ENCODE assay signal across 17 cellular contexts in the genomic region with DNA sequence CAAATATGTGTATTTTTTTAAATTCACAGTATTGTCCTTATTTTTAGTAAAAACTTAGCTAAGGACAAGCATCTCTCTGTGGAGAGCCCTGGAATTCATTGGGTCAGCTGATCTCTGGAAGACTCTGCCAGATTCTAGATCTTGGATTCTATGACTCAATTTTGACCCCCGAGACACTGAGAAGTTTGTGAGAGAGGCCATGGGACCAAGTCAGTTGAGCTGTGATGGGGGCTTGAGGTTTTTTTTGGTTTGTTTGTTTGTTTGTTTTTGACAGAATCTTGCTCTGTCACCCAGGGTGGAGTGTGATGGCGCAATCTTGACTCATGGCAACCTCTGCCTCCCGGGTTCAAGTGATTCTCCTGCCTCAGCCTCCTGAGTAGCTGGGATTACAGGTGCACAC. TPM values are rescaled to one million over a fixed set of nuclear protein-coding genes. Genes with fewer than 3 reads are reported as not detected.
DNase-seq lines count a peak whose midpoint lies in the region; ATAC-seq and TF ChIP-seq lines count a peak whose summit lies in the region.
"Had no signal": no experiment of that assay in that cellular context is flagged by ENCODE, and none has a peak within 500 bp of the region (broad histone marks: within the 10 kb centered on the region; RNA-seq: fewer than 3 reads in every experiment).

No MANE protein-coding gene starts in this region.

- DNase-seq in IMR-90 = peak; percentile 61
- no peak for DNase-seq in caudate nucleus (lab: John Stamatoyannopoulos, UW)
- DNase-seq in tibial nerve (ENCODE audit: low spot score in 2 of 2) = peak in 1 of 2 donors; percentile 53
- DNase-seq in stimulated activated naive B cell treated with anti-CD40 and anti-IgM and Interleukin-4, amounts not matched to agents 10 μg/mL and 1 μg/mL and 100 μg/mL, for 72 hours = no peak
- DNase-seq in epidermal melanocyte (ENCODE audit: insufficient read length, low spot score) = no peak
- no peak for DNase-seq in NCI-H1436 treated with DMSO at 0.1 percent for 48 hours (lab: John Stamatoyannopoulos, UW)
- DNase-seq: activated T-cell treated with anti-CD3 and anti-CD28 coated beads, Interleukin-2, amount 50 U/mL, for 72 hours; adrenal gland; dermis blood vessel endothelial cell; left colon; NCI-H187; NCI-H510A; spleen; stimulated activated naive CD8-positive, alpha-beta T cell treated with anti-CD3 and anti-CD28 coated beads, Interleukin-15, Interleukin-2, amounts not matched to agents 100 U/mL and 50 U/mL, for 24 hours had no signal

- no TSS peak for BruUV-seq in IMR-90 (replicated peaks; lab: Mats Ljungman, UMichigan)

- H3K14ac ChIP-seq in IMR-90 (replicated peaks; ENCODE audit: low read depth, low read length) = no peak overlapping the region

- H3K9ac ChIP-seq in IMR-90 (ENCODE audit: low read depth, low read length) = no peak overlapping the region

- peak overlapping the region; percentile 11; the same call in 2 of the 3 replicates for H2BK15ac ChIP-seq in IMR-90 (ENCODE audit: low read depth, low read length)

- CTCF ChIA-PET in IMR-90 (lab: Yijun Ruan, JAX) = no interaction called here

- no peak overlapping the region for H3K4me2 ChIP-seq in IMR-90 (ENCODE audit: low read depth, low read length)

- peaks cover 35% of the 10 kb centered on the region for H3K4me1 ChIP-seq in IMR-90 (ENCODE audit: control insufficient read depth, insufficient read depth, low read length)
- peaks cover 0 to 83% (median 36%) of the 10 kb centered on the region in 4 donors for H3K4me1 ChIP-seq in tibial nerve

- H3K27ac ChIP-seq in IMR-90 (ENCODE audit: insufficient read depth, low read length) (peak overlapping the region; percentile 35; the same call in 1 of the 2 replicates), caudate nucleus (ENCODE audit: low read depth, low read length) (peak overlapping the region; percentile 12), tibial nerve (peak overlapping the region; percentile 49 to 88 (median 74))

- peaks cover 23 to 67% of the 10 kb centered on the region in 2 experiments for H3K79me1 ChIP-seq in IMR-90 (ENCODE audit: low read depth in 1 of 2, low read length in 2 of 2)

- H3K4me1 Mint-ChIP-seq in nephron = peaks cover 24% of the 10 kb centered on the region
- H3K4me1 Mint-ChIP-seq in stimulated activated naive B cell treated with anti-CD40 and anti-IgM and Interleukin-4, amounts not matched to agents 10 μg/mL and 1 μg/mL and 100 μg/mL, for 72 hours = peaks cover 2 to 7% of the 10 kb centered on the region in 2 donors

- H3K4me3 ChIP-seq in IMR-90 (ENCODE audit: insufficient read depth, low read depth, low read length) = no peak overlapping the region
- no peak overlapping the region for H3K4me3 ChIP-seq in tibial nerve
- H3K4me3 ChIP-seq: adrenal gland, spleen had no signal

- TF ChIP-seq CTCF in IMR-90 (conservative IDR thresholded peaks at IDR 0.05; ENCODE audit: low read depth, low read length) (no peak), nephron (IDR thresholded peaks at IDR 0.05; ENCODE audit: unreplicated experiment in 3 of 3) (no peak), tibial nerve (IDR thresholded peaks at IDR 0.05) (no peak)

- peak overlapping the region; percentile 20; the same call in 1 of the 2 replicates for H2AK5ac ChIP-seq in IMR-90 (ENCODE audit: low read depth, low read length)

- H3K27me3 ChIP-seq in IMR-90 (ENCODE audit: control insufficient read depth, insufficient read depth, low read length) = no peaks in the 10 kb centered on the region
- no peaks in the 10 kb centered on the region for H3K27me3 ChIP-seq in tibial nerve
- H3K27me3 ChIP-seq: adrenal gland, spleen had no signal

- peak overlapping the region; percentile 36; the same call in 1 of the 2 replicates for H3K4ac ChIP-seq in IMR-90 (ENCODE audit: low read depth, low read length)

- no peak for ATAC-seq in IMR-90 (ENCODE audit: low read depth)
- no peak for ATAC-seq in stimulated activated naive B cell treated with anti-CD40 and anti-IgM and Interleukin-4, amounts not matched to agents 10 μg/mL and 1 μg/mL and 100 μg/mL, for 72 hours (replicated peaks)
- ATAC-seq: activated T-cell treated with anti-CD3 and anti-CD28 coated beads, Interleukin-2, amount 50 U/mL, for 72 hours; left colon; stimulated activated naive CD8-positive, alpha-beta T cell treated with anti-CD3 and anti-CD28 coated beads, Interleukin-15, Interleukin-2, amounts not matched to agents 100 U/mL and 50 U/mL, for 24 hours had no signal

- TF ChIP-seq EP300 in tibial nerve (IDR thresholded peaks at IDR 0.05) = peak in 1 of 2 donors; percentile 71

- no peaks in the 10 kb centered on the region for H4K20me1 ChIP-seq in IMR-90 (ENCODE audit: insufficient read depth, low read length)

- in situ Hi-C loops in IMR-90 (cut with MboI; ENCODE audit: low sequenced_read_pairs) = no loop called here

- no peak overlapping the region for H2BK120ac ChIP-seq in IMR-90 (ENCODE audit: low read depth, low read length)

- H2AK9ac ChIP-seq in IMR-90 (replicated peaks; ENCODE audit: low read depth, low read length, poor library complexity) = no peak overlapping the region

- WGBS in IMR-90 (ENCODE audit: extremely low coverage in 2 of 2, insufficient read length in 1 of 2), 2 experiments = no CpG with 5 or more reads among the region's 3 CpGs
- WGBS in tibial nerve, 2 donors = 38 to 45% methylated on average over 3 of the region's 3 CpGs

- POLR2A ChIA-PET in IMR-90 (lab: Charles Lee; ENCODE audit: unreplicated experiment) = interaction anchor here (3.6 kb wide), 1 partner anchor 43 kb away, joined by 24 read pairs; a partner anchor contains a TSS

- H2AFZ ChIP-seq in IMR-90 (replicated peaks; ENCODE audit: low read length, poor library complexity) = no peak overlapping the region

- H3K18ac ChIP-seq in IMR-90 (ENCODE audit: low read depth, low read length) = no peak overlapping the region

- intact Hi-C loops in IMR-90 (cut with micrococcal nuclease) = no loop called here

- no peak overlapping the region; the same call in 1 of the 2 replicates for H3K23ac ChIP-seq in IMR-90 (ENCODE audit: low read depth, low read length)

- H2BK20ac ChIP-seq in IMR-90 (ENCODE audit: low read depth, low read length) = no peak overlapping the region

- H3K36me3 ChIP-seq in IMR-90 (ENCODE audit: control insufficient read depth, insufficient read depth, low read length) (peaks cover 34% of the 10 kb centered on the region), tibial nerve (peaks cover 0 to 29% (median 0%) of the 10 kb centered on the region in 3 donors)

- peak overlapping the region in 2 of 3 experiments; percentile 61 to 96 for H3K27ac Mint-ChIP-seq in nephron
- no peak overlapping the region for H3K27ac Mint-ChIP-seq in stimulated activated naive B cell treated with anti-CD40 and anti-IgM and Interleukin-4, amounts not matched to agents 10 μg/mL and 1 μg/mL and 100 μg/mL, for 72 hours
- H3K27ac Mint-ChIP-seq: activated T-cell treated with anti-CD3 and anti-CD28 coated beads, Interleukin-2, amount 50 U/mL, for 72 hours had no signal

- no peak overlapping the region for H4K8ac ChIP-seq in IMR-90 (ENCODE audit: low read depth in 2 of 2, low read length in 2 of 2)

- no peak overlapping the region; the same call in 1 of the 2 replicates for H4K91ac ChIP-seq in IMR-90 (ENCODE audit: insufficient read depth, low read depth, low read length)

- H3K9me3 ChIP-seq in IMR-90 (ENCODE audit: control insufficient read depth, insufficient read depth, low read length) = no peaks in the 10 kb centered on the region
- no peaks in the 10 kb centered on the region for H3K9me3 ChIP-seq in tibial nerve
- H3K9me3 ChIP-seq: adrenal gland, spleen had no signal

- TF ChIP-seq POLR2A in IMR-90 (IDR thresholded peaks at IDR 0.05; ENCODE audit: low read depth, low read length) (no peak), tibial nerve (IDR thresholded peaks at IDR 0.05) (no peak)

- H3K9me1 ChIP-seq in IMR-90 (ENCODE audit: insufficient read depth, low read length) = peaks cover 41% of the 10 kb centered on the region

- peak overlapping the region; percentile 57 for H2BK5ac ChIP-seq in IMR-90 (ENCODE audit: low read depth, low read length, poor library complexity, severe bottlenecking)

- no peaks in the 10 kb centered on the region for H3K9me3 Mint-ChIP-seq in nephron
- H3K9me3 Mint-ChIP-seq in stimulated activated naive B cell treated with anti-CD40 and anti-IgM and Interleukin-4, amounts not matched to agents 10 μg/mL and 1 μg/mL and 100 μg/mL, for 72 hours = no peaks in the 10 kb centered on the region
- H3K9me3 Mint-ChIP-seq: activated T-cell treated with anti-CD3 and anti-CD28 coated beads, Interleukin-2, amount 50 U/mL, for 72 hours had no signal

- H4K5ac ChIP-seq in IMR-90 (ENCODE audit: low read depth, low read length) = no peak overlapping the region

- no peak overlapping the region for H3K56ac ChIP-seq in IMR-90 (ENCODE audit: extremely low read depth, insufficient read depth, low read length)

- peaks cover 12% of the 10 kb centered on the region for H3K36me3 Mint-ChIP-seq in nephron (ENCODE audit: low read depth)
- no peaks in the 10 kb centered on the region for H3K36me3 Mint-ChIP-seq in stimulated activated naive B cell treated with anti-CD40 and anti-IgM and Interleukin-4, amounts not matched to agents 10 μg/mL and 1 μg/mL and 100 μg/mL, for 72 hours

- H3K27me3 Mint-ChIP-seq in nephron (ENCODE audit: low read depth) = peaks cover 6% of the 10 kb centered on the region
- peaks cover 12 to 18% of the 10 kb centered on the region in 2 donors for H3K27me3 Mint-ChIP-seq in stimulated activated naive B cell treated with anti-CD40 and anti-IgM and Interleukin-4, amounts not matched to agents 10 μg/mL and 1 μg/mL and 100 μg/mL, for 72 hours

- no peak overlapping the region for H3K4me3 Mint-ChIP-seq in nephron
- H3K4me3 Mint-ChIP-seq in stimulated activated naive B cell treated with anti-CD40 and anti-IgM and Interleukin-4, amounts not matched to agents 10 μg/mL and 1 μg/mL and 100 μg/mL, for 72 hours = no peak overlapping the region
- H3K4me3 Mint-ChIP-seq: activated T-cell treated with anti-CD3 and anti-CD28 coated beads, Interleukin-2, amount 50 U/mL, for 72 hours had no signal

- TF ChIP-seq RAD21 in IMR-90 (IDR thresholded peaks at IDR 0.05; ENCODE audit: low read length) = no peak

- dilution Hi-C loops in IMR-90 (cut with HindIII; ENCODE audit: low sequenced_read_pairs, unreplicated experiment) = no loop called here

RNA-seq across cellular contexts. Expression of a gene that starts 13.5 kb away (rescaled TPM):
- total RNA-seq in IMR-90 (2012; rRNA removed) (10.0 and 11.1 TPM in 2 replicates), tibial nerve (10 to 100 TPM; 42.6 to 76.6 (median 66.4) TPM)
- polyA plus RNA-seq in IMR-90 (2012; rRNA removed) = 34.8 and 47.8 TPM in 2 replicates
- polyA plus RNA-seq in IMR-90 (2012; cell fraction: cytosol; rRNA removed) = 29.9 and 53.0 TPM in 2 replicates
- 15.0 and 28.3 TPM in 2 replicates for polyA plus RNA-seq in IMR-90 (2012; cell fraction: nucleus; rRNA removed; ENCODE audit: low replicate concordance)

RNA-seq across cellular contexts. Expression of a gene that starts 44.1 kb away (rescaled TPM):
- total RNA-seq in IMR-90 (2012; rRNA removed) (44.4 and 53.2 TPM in 2 replicates), tibial nerve (100 to 1,000 TPM in 2 of 4 donors, 10 to 100 TPM in 2; 86.9 to 165 (median 107) TPM)
- 48.6 and 51.7 TPM in 2 replicates for polyA plus RNA-seq in IMR-90 (2012; rRNA removed)
- 25.9 and 44.1 TPM in 2 replicates for polyA plus RNA-seq in IMR-90 (2012; cell fraction: cytosol; rRNA removed)
- 52.3 and 60.1 TPM in 2 replicates for polyA plus RNA-seq in IMR-90 (2012; cell fraction: nucleus; rRNA removed; ENCODE audit: low replicate concordance)
- total RNA-seq: activated T-cell treated with anti-CD3 and anti-CD28 coated beads, Interleukin-2, amount 50 U/mL, for 72 hours; HT1080; MCF 10A had no signal

RNA-seq across cellular contexts. Expression of a gene that starts 53.1 kb away (rescaled TPM):
- total RNA-seq in IMR-90 (2012; rRNA removed) = 87.3 and 114 TPM in 2 replicates
- 66.4 and 80.4 TPM in 2 replicates for polyA plus RNA-seq in IMR-90 (2012; rRNA removed)
- 12.3 and 24.1 TPM in 2 replicates for polyA plus RNA-seq in IMR-90 (2012; cell fraction: cytosol; rRNA removed)
- 11.6 and 52.0 TPM in 2 replicates for polyA plus RNA-seq in IMR-90 (2012; cell fraction: nucleus; rRNA removed; ENCODE audit: low replicate concordance)
- total RNA-seq in tibial nerve = 10 to 100 TPM; 16.2 to 31.8 (median 21.0) TPM

Comparison
In these comparisons a context has a peak if more than half of its experiments do, and no peak if none do; other contexts are left out.
1. H3K27ac ChIP-seq: peak in every context shown above with its lines; median percentile 74 in tibial nerve; 35 in IMR-90; 12 in caudate nucleus.